16 cellular contexts compared by ENCODE assay signal in genomic region chr6:37022135-37022863, GRCh38. TPM values are rescaled to one million over a fixed set of nuclear protein-coding genes. Genes with fewer than 3 reads are reported as not detected.
A peak's percentile ranks its signal among the peaks of the same experiment; 100 is the strongest.
DNase-seq lines count a peak whose midpoint lies in the region; ATAC-seq and TF ChIP-seq lines count a peak whose summit lies in the region.
"Had no signal": no experiment of that assay in that cellular context is flagged by ENCODE, and none has a peak within 500 bp of the region (broad histone marks: within the 10 kb centered on the region; RNA-seq: fewer than 3 reads in every experiment).

No MANE protein-coding gene starts in this region.

- POLR2A ChIA-PET in activated CD4-positive, alpha-beta memory T cell treated with anti-CD3 and anti-CD28 coated beads, Interleukin-2, amount 10 ng/mL, durations not matched to agents 7 days and 5 days (lab: Charles Lee): interaction anchor here (0.7 to 18.6 kb wide), 10 partner anchors 28 to 235 kb away, joined by 3 to 557 read pairs (median 4); partner anchors contain the start of genes MTCH1, PIM1, TBC1D22B and TMEM217

- H3K4me2 ChIP-seq in BLaER1 treated with 17β-estradiol and CSF1 and Interleukin-3, amounts not matched to agents 10 nM and 100 nM: peak overlapping the region in 9 of 11 experiments; percentile 27 to 66 (median 42); a peak in 17 of 22 replicates

- no peak for ATAC-seq in HG03175 (IDR thresholded peaks at IDR 0.05; ENCODE audit: unreplicated experiment)
- ATAC-seq: body of pancreas, left cardiac atrium, mucosa of descending colon, SK-N-SH treated with all-trans-retinoic acid at 6 μM for 48 hours had no signal

- intact Hi-C loops in Calu3 (cut with micrococcal nuclease; ENCODE audit: unreplicated experiment): loop anchor here (5.0 kb wide), 1 partner anchor 35 kb away; no protein-coding TSS in a partner anchor

- peak overlapping the region in 3 of 11 experiments; percentile 7 to 23 (median 22); a peak in 4 of 22 replicates for H3K9ac ChIP-seq in BLaER1 treated with 17β-estradiol and CSF1 and Interleukin-3, amounts not matched to agents 10 nM and 100 nM

- no peaks in the 10 kb centered on the region for H3K27me3 ChIP-seq in BLaER1 treated with 17β-estradiol and CSF1 and Interleukin-3, amounts not matched to agents 10 nM and 100 nM
- H3K27me3 ChIP-seq: body of pancreas had no signal

- no peaks in the 10 kb centered on the region for H4K20me1 ChIP-seq in BLaER1 treated with 17β-estradiol and CSF1 and Interleukin-3, amounts not matched to agents 10 nM and 100 nM

- no peaks in the 10 kb centered on the region for H3K9me3 Mint-ChIP-seq in Calu3 (ENCODE audit: low read depth, unreplicated experiment)
- H3K9me3 Mint-ChIP-seq in activated CD4-positive, alpha-beta memory T cell treated with anti-CD3 and anti-CD28 coated beads, Interleukin-2, amount 10 ng/mL, durations not matched to agents 7 days and 5 days: no peaks in the 10 kb centered on the region
- no peaks in the 10 kb centered on the region for H3K9me3 Mint-ChIP-seq in immature natural killer cell

- no peak overlapping the region for H3K4me3 ChIP-seq in BLaER1 treated with 17β-estradiol and CSF1 and Interleukin-3, amounts not matched to agents 10 nM and 100 nM
- H3K4me3 ChIP-seq: body of pancreas, mucosa of descending colon had no signal

- TF ChIP-seq CTCF in Calu3 (IDR thresholded peaks at IDR 0.05; ENCODE audit: unreplicated experiment): no peak

- H3K4me1 ChIP-seq in BLaER1 treated with 17β-estradiol and CSF1 and Interleukin-3, amounts not matched to agents 10 nM and 100 nM: peaks cover 29 to 82% (median 45%) of the 10 kb centered on the region in 10 experiments

- CTCF ChIA-PET in Calu3 (lab: Charles Lee): interaction anchor here (0.5 to 10.9 kb wide), 13 partner anchors 26 to 396 kb away, joined by 3 to 185 read pairs (median 5); partner anchors contain the start of gene PIM1
- CTCF ChIA-PET in activated CD4-positive, alpha-beta memory T cell treated with anti-CD3 and anti-CD28 coated beads, Interleukin-2, amount 10 ng/mL, durations not matched to agents 7 days and 5 days (lab: Charles Lee): interaction anchor here (0.6 to 19.8 kb wide), 44 partner anchors 8 to 543 kb away, joined by 3 to 786 read pairs (median 4); partner anchors contain the start of genes C6orf89, MTCH1 and PIM1

- DNase-seq in Calu3: no peak
- no peak for DNase-seq in activated CD4-positive, alpha-beta memory T cell treated with anti-CD3 and anti-CD28 coated beads, Interleukin-2, amount 10 ng/mL, durations not matched to agents 7 days and 5 days
- DNase-seq in immature natural killer cell: no peak
- DNase-seq in NCI-H1105 treated with DMSO at 0.1 percent for 48 hours (lab: John Stamatoyannopoulos, UW): no peak
- no peak for DNase-seq in NCI-H446 treated with DMSO at 0.1 percent for 48 hours (lab: John Stamatoyannopoulos, UW)
- DNase-seq in DMS79 (lab: John Stamatoyannopoulos, UW): no peak
- DNase-seq: body of pancreas, hypothalamus, KG1, left cardiac atrium, NCI-H1436 treated with DMSO at 0.1 percent for 48 hours had no signal

- H3K27ac ChIP-seq in BLaER1 treated with 17β-estradiol and CSF1 and Interleukin-3, amounts not matched to agents 10 nM and 100 nM: peak overlapping the region in 5 of 11 experiments; percentile 34 to 43 (median 36); a peak in 7 of 22 replicates

- H3K27ac Mint-ChIP-seq in Calu3 (ENCODE audit: unreplicated experiment) (peak overlapping the region; percentile 99), immature natural killer cell (peak overlapping the region; percentile 45 to 73 (median 66))
- peak overlapping the region; percentile 70 for H3K27ac Mint-ChIP-seq in activated CD4-positive, alpha-beta memory T cell treated with anti-CD3 and anti-CD28 coated beads, Interleukin-2, amount 10 ng/mL, durations not matched to agents 7 days and 5 days

- H3K9me3 ChIP-seq in BLaER1 treated with 17β-estradiol and CSF1 and Interleukin-3, amounts not matched to agents 10 nM and 100 nM (replicated peaks in 1 of 11): no peaks in the 10 kb centered on the region
- H3K9me3 ChIP-seq: body of pancreas, mucosa of descending colon had no signal

- no TSS peak for BruUV-seq in Calu3 (replicated peaks; lab: Mats Ljungman, UMichigan)

- H3K36me3 Mint-ChIP-seq in Calu3 (ENCODE audit: insufficient read depth, unreplicated experiment) (peaks cover 25% of the 10 kb centered on the region), immature natural killer cell (no peaks in the 10 kb centered on the region)
- H3K36me3 Mint-ChIP-seq in activated CD4-positive, alpha-beta memory T cell treated with anti-CD3 and anti-CD28 coated beads, Interleukin-2, amount 10 ng/mL, durations not matched to agents 7 days and 5 days (ENCODE audit: low read depth): peaks cover 10% of the 10 kb centered on the region

- H3K4me3 Mint-ChIP-seq in Calu3 (ENCODE audit: low read depth, unreplicated experiment) (peak overlapping the region; percentile 11), immature natural killer cell (no peak overlapping the region)
- H3K4me3 Mint-ChIP-seq in activated CD4-positive, alpha-beta memory T cell treated with anti-CD3 and anti-CD28 coated beads, Interleukin-2, amount 10 ng/mL, durations not matched to agents 7 days and 5 days: no peak overlapping the region

- H3K4me1 Mint-ChIP-seq in Calu3 (ENCODE audit: low read depth, unreplicated experiment): peaks cover 87% of the 10 kb centered on the region
- H3K4me1 Mint-ChIP-seq in activated CD4-positive, alpha-beta memory T cell treated with anti-CD3 and anti-CD28 coated beads, Interleukin-2, amount 10 ng/mL, durations not matched to agents 7 days and 5 days: peaks cover 91% of the 10 kb centered on the region
- peaks cover 45 to 71% of the 10 kb centered on the region in 2 donors for H3K4me1 Mint-ChIP-seq in immature natural killer cell

- no peaks in the 10 kb centered on the region for H3K27me3 Mint-ChIP-seq in Calu3 (ENCODE audit: unreplicated experiment)
- no peaks in the 10 kb centered on the region for H3K27me3 Mint-ChIP-seq in activated CD4-positive, alpha-beta memory T cell treated with anti-CD3 and anti-CD28 coated beads, Interleukin-2, amount 10 ng/mL, durations not matched to agents 7 days and 5 days
- H3K27me3 Mint-ChIP-seq in immature natural killer cell (ENCODE audit: low read depth in 3 of 3): peaks cover 0 to 2% (median 0%) of the 10 kb centered on the region in 3 donors

- H3K36me3 ChIP-seq in BLaER1 treated with 17β-estradiol and CSF1 and Interleukin-3, amounts not matched to agents 10 nM and 100 nM: peaks cover 0 to 86% (median 0%) of the 10 kb centered on the region in 11 experiments; a peak in 5 of 22 replicates

RNA-seq across cellular contexts. Expression of gene FGD2, which starts 16.8 kb away (rescaled TPM):
- 0.19 and 1.0 TPM in 2 replicates for total RNA-seq in Calu3 (2022)
- total RNA-seq in activated CD4-positive, alpha-beta memory T cell treated with anti-CD3 and anti-CD28 coated beads, Interleukin-2, amount 10 ng/mL, durations not matched to agents 7 days and 5 days: 1 to 10 TPM; 4.7 to 4.9 TPM
- polyA plus RNA-seq in immature natural killer cell: 1 to 10 TPM in 2 of 3 donors, under 1 TPM in 1; 0.77 to 3.6 (median 1.9) TPM
- total RNA-seq: dermis microvascular lymphatic vessel endothelial cell had no signal

RNA-seq across cellular contexts. Expression of gene MTCH1, which starts 36.3 kb away (rescaled TPM):
- total RNA-seq in Calu3 (2022): 288 and 291 TPM in 2 replicates
- total RNA-seq in activated CD4-positive, alpha-beta memory T cell treated with anti-CD3 and anti-CD28 coated beads, Interleukin-2, amount 10 ng/mL, durations not matched to agents 7 days and 5 days: 100 to 1,000 TPM; 131 TPM
- 100 to 1,000 TPM in 1 of 3 donors, 10 to 100 TPM in 2; 86.0 to 116 (median 94.7) TPM for polyA plus RNA-seq in immature natural killer cell
